ENCODE assay signal across 30 cellular contexts in the genomic region with DNA sequence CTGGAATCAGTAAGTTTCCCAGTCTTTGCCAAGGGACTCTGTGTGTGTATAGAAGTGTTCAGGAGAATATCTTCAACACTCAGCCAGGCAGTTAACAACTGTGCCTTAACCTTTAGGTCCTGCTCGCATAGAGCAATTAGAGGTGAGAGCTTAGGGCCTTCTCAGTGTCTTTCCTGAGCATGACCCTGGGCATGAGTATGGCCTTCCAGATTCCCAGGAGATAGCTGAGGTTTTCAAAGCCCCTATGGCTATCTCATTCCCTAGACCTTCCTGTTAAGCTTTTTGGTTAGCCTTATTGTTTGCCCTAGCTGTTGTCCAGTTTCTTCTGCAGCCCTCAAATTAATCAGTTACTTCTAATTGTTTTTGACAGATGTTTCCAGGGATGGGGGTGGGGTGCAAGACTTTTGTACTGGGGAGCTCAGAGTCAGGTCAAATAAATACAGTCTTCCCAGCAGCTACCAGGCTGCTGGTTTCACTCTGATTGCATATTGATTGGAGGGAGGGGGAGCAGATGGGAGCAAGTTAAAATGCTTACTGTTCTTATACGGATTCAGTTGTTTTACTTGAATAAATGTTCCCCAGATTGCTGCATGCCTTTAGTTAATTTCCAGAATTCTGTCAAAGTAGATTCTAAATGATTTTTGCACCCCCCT.
"Had no signal": no experiment of that assay in that cellular context is flagged by ENCODE, and none has a peak within 500 bp of the region (broad histone marks: within the 10 kb centered on the region; RNA-seq: fewer than 3 reads in every experiment).

No MANE protein-coding gene starts in this region.

- H3K4me2 ChIP-seq: smooth muscle cell had no signal

- H3K9me3 ChIP-seq: gastrocnemius medialis had no signal

- H3K4me3 ChIP-seq: gastrocnemius medialis, lower lobe of right lung, smooth muscle cell, uterus had no signal

- DNase-seq: activated CD4-positive, alpha-beta T cell treated with anti-CD3 and anti-CD28 coated beads, Interleukin-2, amount 10 ng/mL, durations not matched to agents 7 days and 5 days; activated CD4-positive, CD25-positive, alpha-beta regulatory T cell treated with anti-CD3 and anti-CD28 coated beads, Interleukin-2, amount 50 U/mL, for 72 hours; activated CD8-positive, alpha-beta memory T cell treated with anti-CD3 and anti-CD28 coated beads, Interleukin-2, amount 10 ng/mL, durations not matched to agents 7 days and 5 days; activated CD8-positive, alpha-beta T cell treated with anti-CD3 and anti-CD28 coated beads for 36 hours; activated naive CD8-positive, alpha-beta T cell treated with anti-CD3 and anti-CD28 coated beads, Interleukin-2, amount 50 U/mL, for 24 hours; activated T-cell treated with anti-CD3 and anti-CD28 coated beads, Interleukin-2, amount 50 U/mL, for 48 hours; amygdala; dermis blood vessel endothelial cell; effector CD4-positive, alpha-beta T cell; gastrocnemius medialis; hippocampal formation; lower lobe of right lung; mesenchymal stem cell; retina; stimulated activated CD4-positive, alpha-beta T cell treated with anti-CD3 and anti-CD28 coated beads, Interleukin-1b, Interleukin-23, amount 100 ng/mL, for 48 hours; stimulated activated CD4-positive, alpha-beta T cell treated with anti-CD3 and anti-CD28 coated beads, Interleukin-4, amount 100 ng/mL, for 4 hours; stimulated activated CD8-positive, alpha-beta memory T cell treated with anti-CD3 and anti-CD28 coated beads, Interleukin-4, amount 100 ng/mL, for 48 hours; stimulated activated naive CD8-positive, alpha-beta T cell treated with anti-CD3 and anti-CD28 coated beads, Interleukin-15, amount 100 ng/mL, for 72 hours; substantia nigra; T-helper 17 cell; T1000; uterus; WERI-Rb-1 had no signal

- H3K27me3 Mint-ChIP-seq: activated CD4-positive, alpha-beta T cell treated with anti-CD3 and anti-CD28 coated beads, Interleukin-2, amount 10 ng/mL, durations not matched to agents 7 days and 5 days; activated CD8-positive, alpha-beta memory T cell treated with anti-CD3 and anti-CD28 coated beads, Interleukin-2, amount 10 ng/mL, durations not matched to agents 7 days and 5 days; activated CD8-positive, alpha-beta T cell treated with anti-CD3 and anti-CD28 coated beads for 36 hours; activated naive CD4-positive, alpha-beta T cell treated with anti-CD3 and anti-CD28 coated beads, Interleukin-2, amount 50 U/mL, for 24 hours; activated naive CD8-positive, alpha-beta T cell treated with anti-CD3 and anti-CD28 coated beads, Interleukin-2, amount 50 U/mL, for 24 hours; central memory CD8-positive, alpha-beta T cell; natural killer cell treated with Interleukin-12 subunit alpha and Interleukin-12 subunit beta and Interleukin-15 and Interleukin-18, amount 100 ng/mL, for 72 hours; stimulated activated memory B cell treated with anti-CD40 and anti-IgM and Interleukin-4, amounts not matched to agents 10 μg/mL and 1 μg/mL and 100 μg/mL, for 72 hours; stimulated activated naive CD8-positive, alpha-beta T cell treated with anti-CD3 and anti-CD28 coated beads, Interleukin-15, amount 100 ng/mL, for 72 hours; T-helper 17 cell; type B pancreatic cell had no signal

- H3K27me3 ChIP-seq: gastrocnemius medialis, uterus had no signal

- H3K27ac Mint-ChIP-seq: activated CD4-positive, alpha-beta T cell treated with anti-CD3 and anti-CD28 coated beads, Interleukin-2, amount 10 ng/mL, durations not matched to agents 7 days and 5 days; activated CD8-positive, alpha-beta memory T cell treated with anti-CD3 and anti-CD28 coated beads, Interleukin-2, amount 10 ng/mL, durations not matched to agents 7 days and 5 days; activated CD8-positive, alpha-beta T cell treated with anti-CD3 and anti-CD28 coated beads for 36 hours; activated naive CD4-positive, alpha-beta T cell treated with anti-CD3 and anti-CD28 coated beads, Interleukin-2, amount 50 U/mL, for 24 hours; activated naive CD8-positive, alpha-beta T cell treated with anti-CD3 and anti-CD28 coated beads, Interleukin-2, amount 50 U/mL, for 24 hours; activated T-helper 2 cell treated with anti-CD3 and anti-CD28 coated beads, Interferon-gamma antibody, Interleukin-2, Interleukin-4, amounts not matched to agents 10 μg/mL and 5 μg/mL and 100 μg/mL, durations not matched to agents 14 hours and 24 hours and 36 hours; natural killer cell treated with Interleukin-12 subunit alpha and Interleukin-12 subunit beta and Interleukin-15 and Interleukin-18, amount 100 ng/mL, for 72 hours; stimulated activated memory B cell treated with anti-CD40 and anti-IgM and Interleukin-4, amounts not matched to agents 10 μg/mL and 1 μg/mL and 100 μg/mL, for 72 hours; stimulated activated naive CD8-positive, alpha-beta T cell treated with anti-CD3 and anti-CD28 coated beads, Interleukin-15, amount 100 ng/mL, for 72 hours; T-helper 17 cell; type B pancreatic cell had no signal

- H3K27ac ChIP-seq: gastrocnemius medialis, lower lobe of right lung, uterus, WERI-Rb-1 had no signal

- H3K4me3 Mint-ChIP-seq: activated CD4-positive, alpha-beta T cell treated with anti-CD3 and anti-CD28 coated beads, Interleukin-2, amount 10 ng/mL, durations not matched to agents 7 days and 5 days; activated CD8-positive, alpha-beta memory T cell treated with anti-CD3 and anti-CD28 coated beads, Interleukin-2, amount 10 ng/mL, durations not matched to agents 7 days and 5 days; activated CD8-positive, alpha-beta T cell treated with anti-CD3 and anti-CD28 coated beads for 36 hours; activated naive CD8-positive, alpha-beta T cell treated with anti-CD3 and anti-CD28 coated beads, Interleukin-2, amount 50 U/mL, for 24 hours; central memory CD8-positive, alpha-beta T cell; natural killer cell treated with Interleukin-12 subunit alpha and Interleukin-12 subunit beta and Interleukin-15 and Interleukin-18, amount 100 ng/mL, for 72 hours; stimulated activated memory B cell treated with anti-CD40 and anti-IgM and Interleukin-4, amounts not matched to agents 10 μg/mL and 1 μg/mL and 100 μg/mL, for 72 hours; T-helper 17 cell; type B pancreatic cell had no signal

- H3K4me1 ChIP-seq: gastrocnemius medialis, lower lobe of right lung, uterus had no signal

- ATAC-seq: activated CD8-positive, alpha-beta memory T cell treated with anti-CD3 and anti-CD28 coated beads, Interleukin-2, amount 10 ng/mL, durations not matched to agents 7 days and 5 days; activated CD8-positive, alpha-beta T cell treated with anti-CD3 and anti-CD28 coated beads for 36 hours; activated naive CD8-positive, alpha-beta T cell treated with anti-CD3 and anti-CD28 coated beads, Interleukin-2, amount 50 U/mL, for 24 hours; gastrocnemius medialis; lower lobe of right lung; natural killer cell treated with Interleukin-12 subunit alpha and Interleukin-12 subunit beta and Interleukin-15 and Interleukin-18, amount 100 ng/mL, for 72 hours; stimulated activated memory B cell treated with anti-CD40 and anti-IgM and Interleukin-4, amounts not matched to agents 10 μg/mL and 1 μg/mL and 100 μg/mL, for 72 hours; stimulated activated naive CD8-positive, alpha-beta T cell treated with anti-CD3 and anti-CD28 coated beads, Interleukin-15, amount 100 ng/mL, for 72 hours; T-helper 17 cell had no signal
